ENCODE assay signal across 7 cellular contexts in the genomic region with DNA sequence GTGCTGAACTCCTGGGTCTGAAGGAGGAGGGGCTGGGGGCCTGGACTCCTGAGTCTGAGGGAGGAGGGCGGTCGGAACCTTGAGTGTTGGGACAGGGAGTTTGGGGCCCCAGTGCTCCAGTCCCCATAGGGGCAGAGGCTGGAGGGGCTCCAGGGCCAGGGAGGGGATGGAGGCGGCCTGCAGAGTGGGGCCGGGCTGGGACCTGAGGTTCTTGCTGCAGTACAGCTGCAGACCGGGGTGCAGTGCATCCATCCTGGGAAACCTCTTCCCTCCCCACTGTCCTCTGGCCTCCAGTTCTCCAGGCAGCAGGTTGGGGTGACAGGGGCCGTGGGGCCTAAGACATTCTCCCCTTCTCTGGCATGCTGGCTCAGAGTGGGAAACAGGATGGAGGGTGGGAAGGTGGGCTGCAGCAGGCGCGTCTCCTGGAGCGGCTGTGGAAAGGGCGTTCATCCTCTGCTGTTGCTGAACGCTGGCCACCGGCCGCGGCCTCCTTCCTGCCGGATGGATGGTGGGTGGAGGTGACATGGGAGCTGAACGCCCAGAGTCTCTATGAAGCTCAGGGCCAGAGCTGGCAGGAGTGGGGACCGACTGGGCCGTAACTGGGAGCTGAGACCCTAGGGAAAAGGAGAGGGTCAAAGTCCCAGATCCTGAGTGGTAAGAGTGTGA. TPM values are rescaled to one million over a fixed set of nuclear protein-coding genes. Genes with fewer than 3 reads are reported as not detected.
DNase-seq lines count a peak whose midpoint lies in the region; ATAC-seq and TF ChIP-seq lines count a peak whose summit lies in the region.

No MANE protein-coding gene starts in this region.

- DNase-seq in G401 (ENCODE audit: low spot score) (peak; percentile 34), RWPE2 (ENCODE audit: low spot score) (no peak), fibroblast of the aortic adventitia (ENCODE audit: low read depth) (peak; percentile 15), posterior cingulate gyrus (peak in 8 of 10 donors; percentile 32 to 92 (median 47)), HEK293T (ENCODE audit: extremely low spot score) (no peak), T1000 (lab: John Stamatoyannopoulos, UW) (no peak)

- TF ChIP-seq CTCF in RWPE2 (IDR thresholded peaks at IDR 0.05; ENCODE audit: poor library complexity, severe bottlenecking), result no peak
- no peak for TF ChIP-seq CTCF in fibroblast of the aortic adventitia (IDR thresholded peaks at IDR 0.05; ENCODE audit: insufficient read depth, low read length)

- no peak for ATAC-seq in RWPE2 (ENCODE audit: low read depth)
- no peak for ATAC-seq in HG03565 (IDR thresholded peaks at IDR 0.05; ENCODE audit: unreplicated experiment)

- peak overlapping the region; percentile 44 for H3K27ac ChIP-seq in RWPE2 (ENCODE audit: poor library complexity, severe bottlenecking)

- intact Hi-C loops in posterior cingulate gyrus (cut with DNase I), result no loop called here

- H3K4me1 ChIP-seq in RWPE2 (ENCODE audit: insufficient read depth, poor library complexity, severe bottlenecking), result peaks cover 6% of the 10 kb centered on the region

- CTCF ChIA-PET in HEK293T (lab: Yijun Ruan, JAX), result no interaction called here

- in situ Hi-C loops in G401 (cut with HindIII; ENCODE audit: low sequenced_read_pairs), result no loop called here

- H3K27me3 ChIP-seq in RWPE2 (ENCODE audit: insufficient read depth, poor library complexity, severe bottlenecking), result no peaks in the 10 kb centered on the region

- POLR2A ChIA-PET in HEK293T (lab: Yijun Ruan, JAX), result no interaction called here

- H3K36me3 ChIP-seq in RWPE2 (ENCODE audit: low read depth), result peaks cover 6% of the 10 kb centered on the region

- no peak overlapping the region for H3K4me3 ChIP-seq in RWPE2 (ENCODE audit: severe bottlenecking)
- peak overlapping the region; percentile 63 for H3K4me3 ChIP-seq in fibroblast of the aortic adventitia (ENCODE audit: low read depth, low read length)

- H3K9me3 ChIP-seq in RWPE2 (ENCODE audit: severe bottlenecking), result no peaks in the 10 kb centered on the region

TF ChIP-seq in HEK293T, 16 proteins besides CTCF, POLR2A, EP300 and RAD21:
- TF ChIP-seq SP1 (IDR thresholded peaks at IDR 0.05), result no peak
- no peak for TF ChIP-seq HDGF (IDR thresholded peaks at IDR 0.05; ENCODE audit: borderline replicate concordance)
- no peak for TF ChIP-seq FOXM1 (IDR thresholded peaks at IDR 0.05; ENCODE audit: borderline replicate concordance)
- TF ChIP-seq CTBP1 (IDR thresholded peaks at IDR 0.05; ENCODE audit: borderline replicate concordance), result no peak
- TF ChIP-seq L3MBTL2 (conservative IDR thresholded peaks at IDR 0.05), result no peak
- TF ChIP-seq ZNF384 (IDR thresholded peaks at IDR 0.05), result no peak

RNA-seq across cellular contexts. Expression of gene BRSK1, which starts 1.6 kb away (rescaled TPM):
- total RNA-seq in G401 (2014; rRNA removed; shearing (Covaris generic)), result 8.9 and 18.3 TPM in 2 replicates
- total RNA-seq in fibroblast of the aortic adventitia (ENCODE audit: low replicate concordance), result 5.2 and 9.0 TPM in 2 replicates

RNA-seq across cellular contexts. Expression of gene HSPBP1, which starts 5.4 kb away (rescaled TPM):
- total RNA-seq in G401 (2014; rRNA removed; shearing (Covaris generic)), result 74.4 and 89.1 TPM in 2 replicates
- 29.1 and 48.3 TPM in 2 replicates for total RNA-seq in fibroblast of the aortic adventitia (ENCODE audit: low replicate concordance)

RNA-seq across cellular contexts. Expression of gene PPP6R1, which starts 26.5 kb away (rescaled TPM):
- 104 and 109 TPM in 2 replicates for total RNA-seq in G401 (2014; rRNA removed; shearing (Covaris generic))
- 39.0 and 41.5 TPM in 2 replicates for total RNA-seq in fibroblast of the aortic adventitia (ENCODE audit: low replicate concordance)

RNA-seq across cellular contexts. Expression of gene TMEM150B, which starts 39.8 kb away (rescaled TPM):
- 1.9 TPM in 1 of 2 replicates, not detected in the other for total RNA-seq in G401 (2014; rRNA removed; shearing (Covaris generic))
- not detected in 2 replicates for total RNA-seq in fibroblast of the aortic adventitia (ENCODE audit: low replicate concordance)

RNA-seq across cellular contexts. Expression of gene KMT5C, which starts 54.3 kb away (rescaled TPM):
- total RNA-seq in G401 (2014; rRNA removed; shearing (Covaris generic)), result 17.7 and 20.8 TPM in 2 replicates
- 6.7 and 22.2 TPM in 2 replicates for total RNA-seq in fibroblast of the aortic adventitia (ENCODE audit: low replicate concordance)

Comparison
In these comparisons a context has a peak if more than half of its experiments do, and no peak if none do; other contexts are left out.
1. DNase-seq: peak in G401 (single experiment), fibroblast of the aortic adventitia (single experiment) and posterior cingulate gyrus (8 of 10); none in RWPE2 (single experiment), HEK293T (single experiment) and T1000 (single experiment).